In the genomic region with DNA sequence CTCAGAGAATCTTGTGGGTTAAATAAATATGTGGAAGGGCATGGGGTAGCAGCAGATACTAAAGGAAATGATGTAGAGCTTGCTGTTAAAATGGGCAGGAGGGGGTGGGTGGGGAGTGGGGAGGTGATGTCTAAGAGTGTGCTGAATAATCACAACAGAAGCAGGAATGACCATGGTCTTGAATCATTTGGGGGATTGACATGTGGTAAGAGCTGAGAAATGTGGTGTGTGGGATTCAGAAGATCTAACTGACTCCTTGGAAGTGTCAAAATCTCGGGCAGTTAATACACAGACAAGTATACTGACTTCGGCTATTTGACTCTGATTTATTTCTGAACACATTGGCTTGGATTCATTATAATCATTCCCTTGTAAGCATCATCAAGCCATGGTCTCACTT, we compare ENCODE assay signal across 39 cellular contexts. TPM values are rescaled to one million over a fixed set of nuclear protein-coding genes. Genes with fewer than 3 reads are reported as not detected.
"Had no signal": no experiment of that assay in that cellular context is flagged by ENCODE, and none has a peak within 500 bp of the region (broad histone marks: within the 10 kb centered on the region; RNA-seq: fewer than 3 reads in every experiment).

No MANE protein-coding gene starts in this region.

- H3K4me3 Mint-ChIP-seq: activated B cell treated with CpG ODN at 0.5 μM for 24 hours; activated CD4-positive, alpha-beta memory T cell treated with anti-CD3 and anti-CD28 coated beads for 36 hours; activated CD4-positive, alpha-beta T cell treated with anti-CD3 and anti-CD28 coated beads, Interleukin-2, amount 10 ng/mL, durations not matched to agents 24 days and 14 days; activated CD8-positive, alpha-beta T cell treated with anti-CD3 and anti-CD28 coated beads for 36 hours; activated naive CD4-positive, alpha-beta T cell treated with anti-CD3 and anti-CD28 coated beads for 36 hours; activated naive CD8-positive, alpha-beta T cell treated with anti-CD3 and anti-CD28 coated beads for 36 hours; activated T-cell treated with anti-CD3 and anti-CD28 coated beads, Interleukin-2, amount 50 U/mL, for 4 hours; activated T-cell treated with anti-CD3 and anti-CD28 coated beads, Interleukin-2, amount 50 U/mL, for 72 hours; activated T-helper 1 cell treated with anti-CD3 and anti-CD28 coated beads, Interleukin-12 subunit alpha, Interleukin-12 subunit beta, Interleukin-2, Interleukin-4 antibody, amounts not matched to agents 30 ng/mL and 10 ng/mL and 1 ng/mL, durations not matched to agents 14 hours and 24 hours and 36 hours; activated T-helper 17 cell treated with anti-CD3 and anti-CD28 coated beads, Interleukin-2, amount 50 U/mL, for 72 hours; T-helper 1 cell treated with Interleukin-12 subunit alpha and Interleukin-12 subunit beta and Interleukin-4 antibody, amounts not matched to agents 30 μg/mL and 1 μg/mL, for 36 hours; T-helper 2 cell treated with Interferon-gamma antibody and Interleukin-4, amounts not matched to agents 5 μg/mL and 100 μg/mL, for 36 hours had no signal

- H3K27ac ChIP-seq: adrenal gland, ascending aorta, body of pancreas, brain microvascular endothelial cell, breast epithelium, VCaP had no signal

- H3K27me3 ChIP-seq: ascending aorta, body of pancreas, brain microvascular endothelial cell had no signal

- DNase-seq: activated B cell treated with CpG ODN at 0.5 μM for 24 hours; activated CD4-positive, alpha-beta memory T cell treated with anti-CD3 and anti-CD28 coated beads for 36 hours; activated CD4-positive, alpha-beta T cell treated with anti-CD3 and anti-CD28 coated beads for 4 hours; activated CD4-positive, alpha-beta T cell treated with anti-CD3 and anti-CD28 coated beads, Interleukin-2, amount 10 ng/mL, durations not matched to agents 24 days and 14 days; activated CD4-positive, alpha-beta T cell treated with anti-CD3 and anti-CD28 coated beads, Interleukin-2, amount 50 U/mL, for 1 hour; activated CD4-positive, alpha-beta T cell treated with anti-CD3 and anti-CD28 coated beads, Interleukin-2, amount 50 U/mL, for 4 hours; activated CD4-positive, CD25-positive, alpha-beta regulatory T cell treated with anti-CD3 and anti-CD28 coated beads, Interleukin-2, amount 50 U/mL, for 72 hours; activated CD8-positive, alpha-beta memory T cell treated with anti-CD3 and anti-CD28 coated beads, Interleukin-2, amount 50 U/mL, for 4 hours; activated CD8-positive, alpha-beta T cell treated with anti-CD3 and anti-CD28 coated beads for 36 hours; activated effector memory CD4-positive, alpha-beta T cell treated with anti-CD3 and anti-CD28 coated beads, Interleukin-2, amount 50 U/mL, for 16 hours; activated gamma-delta T cell treated with Interleukin-2 at 50 U/mL for 16 hours; activated naive CD4-positive, alpha-beta T cell; activated naive CD4-positive, alpha-beta T cell treated with anti-CD3 and anti-CD28 coated beads for 36 hours; activated naive CD4-positive, alpha-beta T cell treated with anti-CD3 and anti-CD28 coated beads, Interleukin-2, amount 50 U/mL, for 16 hours; activated naive CD8-positive, alpha-beta T cell treated with anti-CD3 and anti-CD28 coated beads for 36 hours; activated T-cell treated with anti-CD3 and anti-CD28 coated beads for 4 hours; activated T-cell treated with anti-CD3 and anti-CD28 coated beads, Interleukin-2, amount 50 U/mL, for 1 hour; activated T-cell treated with anti-CD3 and anti-CD28 coated beads, Interleukin-2, amount 50 U/mL, for 4 hours; activated T-cell treated with anti-CD3 and anti-CD28 coated beads, Interleukin-2, amount 50 U/mL, for 72 hours; adrenal gland; amniotic stem cell; body of pancreas; brain microvascular endothelial cell; central memory CD4-positive, alpha-beta T cell; T-helper 1 cell; T-helper 2 cell; T-helper 9 cell had no signal

- H3K4me1 ChIP-seq: adrenal gland, ascending aorta, body of pancreas, breast epithelium had no signal

- H3K4me3 ChIP-seq: adrenal gland, ascending aorta, body of pancreas, breast epithelium had no signal

- H3K27me3 Mint-ChIP-seq: activated CD4-positive, alpha-beta memory T cell treated with anti-CD3 and anti-CD28 coated beads for 36 hours; activated CD8-positive, alpha-beta T cell treated with anti-CD3 and anti-CD28 coated beads for 36 hours had no signal

- H3K4me1 Mint-ChIP-seq: activated B cell treated with CpG ODN at 0.5 μM for 24 hours; activated T-helper 17 cell treated with anti-CD3 and anti-CD28 coated beads, Interleukin-2, amount 50 U/mL, for 72 hours had no signal

- H3K27ac Mint-ChIP-seq: activated B cell treated with CpG ODN at 0.5 μM for 24 hours; activated CD4-positive, alpha-beta memory T cell treated with anti-CD3 and anti-CD28 coated beads for 36 hours; activated CD4-positive, alpha-beta T cell treated with anti-CD3 and anti-CD28 coated beads, Interleukin-2, amount 10 ng/mL, durations not matched to agents 24 days and 14 days; activated CD8-positive, alpha-beta T cell treated with anti-CD3 and anti-CD28 coated beads for 36 hours; activated naive CD4-positive, alpha-beta T cell treated with anti-CD3 and anti-CD28 coated beads for 36 hours; activated naive CD4-positive, alpha-beta T cell treated with anti-CD3 and anti-CD28 coated beads, Interleukin-2, amount 50 U/mL, for 72 hours; activated naive CD8-positive, alpha-beta T cell treated with anti-CD3 and anti-CD28 coated beads for 36 hours; activated T-cell treated with anti-CD3 and anti-CD28 coated beads, Interleukin-2, amount 50 U/mL, for 72 hours; activated T-helper 1 cell treated with anti-CD3 and anti-CD28 coated beads, Interleukin-12 subunit alpha, Interleukin-12 subunit beta, Interleukin-2, Interleukin-4 antibody, amounts not matched to agents 30 ng/mL and 10 ng/mL and 1 ng/mL, durations not matched to agents 14 hours and 24 hours and 36 hours; activated T-helper 17 cell treated with anti-CD3 and anti-CD28 coated beads, Interleukin-2, amount 50 U/mL, for 72 hours; T-helper 1 cell treated with Interleukin-12 subunit alpha and Interleukin-12 subunit beta and Interleukin-4 antibody, amounts not matched to agents 30 μg/mL and 1 μg/mL, for 36 hours; T-helper 2 cell treated with Interferon-gamma antibody and Interleukin-4, amounts not matched to agents 5 μg/mL and 100 μg/mL, for 36 hours had no signal

- ATAC-seq: activated CD8-positive, alpha-beta T cell treated with anti-CD3 and anti-CD28 coated beads for 36 hours; activated naive CD4-positive, alpha-beta T cell treated with anti-CD3 and anti-CD28 coated beads, Interleukin-2, amount 50 U/mL, for 72 hours; activated T-cell treated with anti-CD3 and anti-CD28 coated beads, Interleukin-2, amount 50 U/mL, for 4 hours; activated T-cell treated with anti-CD3 and anti-CD28 coated beads, Interleukin-2, amount 50 U/mL, for 72 hours; activated T-helper 17 cell treated with anti-CD3 and anti-CD28 coated beads, Interleukin-2, amount 50 U/mL, for 72 hours; body of pancreas had no signal

- H3K36me3 ChIP-seq: adrenal gland, ascending aorta, brain microvascular endothelial cell, breast epithelium had no signal

- H3K36me3 Mint-ChIP-seq: activated CD4-positive, alpha-beta memory T cell treated with anti-CD3 and anti-CD28 coated beads for 36 hours; activated naive CD4-positive, alpha-beta T cell treated with anti-CD3 and anti-CD28 coated beads, Interleukin-2, amount 50 U/mL, for 72 hours; activated naive CD8-positive, alpha-beta T cell treated with anti-CD3 and anti-CD28 coated beads for 36 hours had no signal

- H3K9me3 ChIP-seq: adrenal gland, ascending aorta, body of pancreas, breast epithelium had no signal

- FAIRE-seq: TTC549 had no signal

- H3K9me3 Mint-ChIP-seq: activated B cell treated with CpG ODN at 0.5 μM for 24 hours; activated CD4-positive, alpha-beta memory T cell treated with anti-CD3 and anti-CD28 coated beads for 36 hours; activated CD8-positive, alpha-beta T cell treated with anti-CD3 and anti-CD28 coated beads for 36 hours; activated naive CD4-positive, alpha-beta T cell treated with anti-CD3 and anti-CD28 coated beads for 36 hours; activated naive CD4-positive, alpha-beta T cell treated with anti-CD3 and anti-CD28 coated beads, Interleukin-2, amount 50 U/mL, for 72 hours; activated naive CD8-positive, alpha-beta T cell treated with anti-CD3 and anti-CD28 coated beads for 36 hours; activated T-cell treated with anti-CD3 and anti-CD28 coated beads, Interleukin-2, amount 50 U/mL, for 4 hours; activated T-cell treated with anti-CD3 and anti-CD28 coated beads, Interleukin-2, amount 50 U/mL, for 72 hours; activated T-helper 1 cell treated with anti-CD3 and anti-CD28 coated beads, Interleukin-12 subunit alpha, Interleukin-12 subunit beta, Interleukin-2, Interleukin-4 antibody, amounts not matched to agents 30 ng/mL and 10 ng/mL and 1 ng/mL, durations not matched to agents 14 hours and 24 hours and 36 hours; activated T-helper 17 cell treated with anti-CD3 and anti-CD28 coated beads, Interleukin-2, amount 50 U/mL, for 72 hours; T-helper 1 cell treated with Interleukin-12 subunit alpha and Interleukin-12 subunit beta and Interleukin-4 antibody, amounts not matched to agents 30 μg/mL and 1 μg/mL, for 36 hours; T-helper 2 cell treated with Interferon-gamma antibody and Interleukin-4, amounts not matched to agents 5 μg/mL and 100 μg/mL, for 36 hours had no signal

RNA-seq across cellular contexts. Expression of a gene that starts 6.8 kb away (rescaled TPM):
- total RNA-seq: activated B cell treated with CpG ODN at 0.5 μM for 24 hours; activated CD4-positive, alpha-beta memory T cell treated with anti-CD3 and anti-CD28 coated beads for 36 hours; activated CD4-positive, alpha-beta T cell treated with anti-CD3 and anti-CD28 coated beads, Interleukin-2, amount 10 ng/mL, durations not matched to agents 24 days and 14 days; activated CD8-positive, alpha-beta memory T cell treated with anti-CD3 and anti-CD28 coated beads for 36 hours; activated CD8-positive, alpha-beta T cell treated with anti-CD3 and anti-CD28 coated beads for 36 hours; activated naive CD4-positive, alpha-beta T cell treated with anti-CD3 and anti-CD28 coated beads for 36 hours; activated naive CD4-positive, alpha-beta T cell treated with anti-CD3 and anti-CD28 coated beads, Interleukin-2, amount 50 U/mL, for 72 hours; activated naive CD8-positive, alpha-beta T cell treated with anti-CD3 and anti-CD28 coated beads for 36 hours; activated T-cell treated with anti-CD3 and anti-CD28 coated beads, Interleukin-2, amount 50 U/mL, for 4 hours; activated T-cell treated with anti-CD3 and anti-CD28 coated beads, Interleukin-2, amount 50 U/mL, for 72 hours; activated T-helper 1 cell treated with anti-CD3 and anti-CD28 coated beads, Interleukin-12 subunit alpha, Interleukin-12 subunit beta, Interleukin-2, Interleukin-4 antibody, amounts not matched to agents 30 ng/mL and 10 ng/mL and 1 ng/mL, durations not matched to agents 14 hours and 24 hours and 36 hours; activated T-helper 17 cell treated with anti-CD3 and anti-CD28 coated beads, Interleukin-2, amount 50 U/mL, for 72 hours; adrenal gland; ascending aorta; cardiac septum; cerebellum had no signal
- polyA plus RNA-seq: adrenal gland had no signal

RNA-seq across cellular contexts. Expression of a gene that starts 51.1 kb away (rescaled TPM):
- total RNA-seq: activated B cell treated with CpG ODN at 0.5 μM for 24 hours; activated CD4-positive, alpha-beta memory T cell treated with anti-CD3 and anti-CD28 coated beads for 36 hours; activated CD4-positive, alpha-beta T cell treated with anti-CD3 and anti-CD28 coated beads, Interleukin-2, amount 10 ng/mL, durations not matched to agents 24 days and 14 days; activated CD8-positive, alpha-beta memory T cell treated with anti-CD3 and anti-CD28 coated beads for 36 hours; activated CD8-positive, alpha-beta T cell treated with anti-CD3 and anti-CD28 coated beads for 36 hours; activated naive CD4-positive, alpha-beta T cell treated with anti-CD3 and anti-CD28 coated beads for 36 hours; activated naive CD4-positive, alpha-beta T cell treated with anti-CD3 and anti-CD28 coated beads, Interleukin-2, amount 50 U/mL, for 72 hours; activated naive CD8-positive, alpha-beta T cell treated with anti-CD3 and anti-CD28 coated beads for 36 hours; activated T-cell treated with anti-CD3 and anti-CD28 coated beads, Interleukin-2, amount 50 U/mL, for 4 hours; activated T-cell treated with anti-CD3 and anti-CD28 coated beads, Interleukin-2, amount 50 U/mL, for 72 hours; activated T-helper 1 cell treated with anti-CD3 and anti-CD28 coated beads, Interleukin-12 subunit alpha, Interleukin-12 subunit beta, Interleukin-2, Interleukin-4 antibody, amounts not matched to agents 30 ng/mL and 10 ng/mL and 1 ng/mL, durations not matched to agents 14 hours and 24 hours and 36 hours; activated T-helper 17 cell treated with anti-CD3 and anti-CD28 coated beads, Interleukin-2, amount 50 U/mL, for 72 hours; adrenal gland; ascending aorta; body of pancreas; breast epithelium; cardiac septum; cerebellum had no signal
- polyA plus RNA-seq: adrenal gland had no signal
